10 cellular contexts compared by ENCODE assay signal in the genomic region with DNA sequence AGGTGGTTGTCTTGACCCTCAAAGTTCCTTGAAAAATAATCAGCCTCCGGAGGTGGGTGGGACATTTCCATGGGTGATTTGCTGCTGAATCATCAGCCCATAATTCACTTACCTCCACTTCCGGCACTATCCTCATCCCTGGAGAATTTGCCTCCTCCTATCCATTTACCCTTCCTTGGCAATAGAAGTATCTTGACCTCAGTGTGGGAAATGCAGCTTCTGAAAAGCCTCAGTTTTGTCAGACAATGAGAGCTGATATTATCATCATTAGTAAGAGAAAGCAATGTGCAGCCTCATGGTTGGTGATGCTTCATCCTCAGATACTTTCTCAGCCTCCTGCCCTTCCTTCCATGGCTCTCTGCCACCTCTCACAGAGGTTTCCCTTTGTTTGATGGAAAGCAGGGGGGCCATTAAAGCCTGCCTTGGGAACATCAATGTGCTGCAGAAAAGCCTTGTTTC. TPM values are rescaled to one million over a fixed set of nuclear protein-coding genes. Genes with fewer than 3 reads are reported as not detected.
DNase-seq lines count a peak whose midpoint lies in the region; ATAC-seq, FAIRE-seq and TF ChIP-seq lines count a peak whose summit lies in the region.
"Had no signal": no experiment of that assay in that cellular context is flagged by ENCODE, and none has a peak within 500 bp of the region (broad histone marks: within the 10 kb centered on the region; RNA-seq: fewer than 3 reads in every experiment).

No MANE protein-coding gene starts in this region.

- DNase-seq in EL (peak; percentile 96), NCI-H1092 treated with DMSO at 0.1 percent for 48 hours (lab: John Stamatoyannopoulos, UW) (peak; percentile 26), bronchial epithelial cell (ENCODE audit: low read depth) (peak; percentile 98), nephron progenitor cell (peak; percentile 35), germinal center (ENCODE audit: low spot score) (no peak)
- DNase-seq: activated gamma-delta T cell; naive thymus-derived CD8-positive, alpha-beta T cell had no signal

- TF ChIP-seq CTCF in bronchial epithelial cell (IDR thresholded peaks at IDR 0.05; ENCODE audit: insufficient read depth, low read length, severe bottlenecking) (no peak), nephron progenitor cell (IDR thresholded peaks at IDR 0.05) (no peak)

- peak overlapping the region; percentile 96 for H3K27ac Mint-ChIP-seq in nephron progenitor cell
- H3K27ac Mint-ChIP-seq: naive thymus-derived CD8-positive, alpha-beta T cell had no signal

- H3K4me3 ChIP-seq in bronchial epithelial cell (ENCODE audit: low read depth, low read length) = no peak overlapping the region

- no peaks in the 10 kb centered on the region for H3K36me3 Mint-ChIP-seq in nephron progenitor cell (ENCODE audit: low read depth)
- H3K36me3 Mint-ChIP-seq: naive thymus-derived CD8-positive, alpha-beta T cell had no signal

- H3K4me3 Mint-ChIP-seq in nephron progenitor cell = peak overlapping the region; percentile 41
- H3K4me3 Mint-ChIP-seq: naive thymus-derived CD8-positive, alpha-beta T cell had no signal

- no peaks in the 10 kb centered on the region for H3K27me3 ChIP-seq in bronchial epithelial cell (ENCODE audit: control insufficient read depth, insufficient read depth, low read length)

- no peaks in the 10 kb centered on the region for H3K9me3 Mint-ChIP-seq in nephron progenitor cell
- H3K9me3 Mint-ChIP-seq: naive thymus-derived CD8-positive, alpha-beta T cell had no signal

- no peaks in the 10 kb centered on the region for H3K27me3 Mint-ChIP-seq in nephron progenitor cell (ENCODE audit: low read depth, poor library complexity)

- ATAC-seq in HG03175 (IDR thresholded peaks at IDR 0.05; ENCODE audit: unreplicated experiment) = no peak
- ATAC-seq in GM21717 (IDR thresholded peaks at IDR 0.05; ENCODE audit: unreplicated experiment) = no peak
- no peak for ATAC-seq in GM21737 (IDR thresholded peaks at IDR 0.05; ENCODE audit: unreplicated experiment)
- ATAC-seq: naive thymus-derived CD8-positive, alpha-beta T cell had no signal

- H3K36me3 ChIP-seq in bronchial epithelial cell (ENCODE audit: control insufficient read depth, insufficient read depth, low read length) = no peaks in the 10 kb centered on the region

- peaks cover 35% of the 10 kb centered on the region for H3K4me1 Mint-ChIP-seq in nephron progenitor cell
- H3K4me1 Mint-ChIP-seq: naive thymus-derived CD8-positive, alpha-beta T cell had no signal

- peak; percentile 87 for FAIRE-seq in bronchial epithelial cell (lab: Jason Lieb, UNC)

RNA-seq across cellular contexts. Expression of a gene that starts 33.3 kb away (rescaled TPM):
- under 0.01 TPM in 1 of 2 replicates, not detected in the other for total RNA-seq in bronchial epithelial cell
- total RNA-seq: naive thymus-derived CD8-positive, alpha-beta T cell had no signal
